ENCODE assay signal across 8 cellular contexts in the genomic region with DNA sequence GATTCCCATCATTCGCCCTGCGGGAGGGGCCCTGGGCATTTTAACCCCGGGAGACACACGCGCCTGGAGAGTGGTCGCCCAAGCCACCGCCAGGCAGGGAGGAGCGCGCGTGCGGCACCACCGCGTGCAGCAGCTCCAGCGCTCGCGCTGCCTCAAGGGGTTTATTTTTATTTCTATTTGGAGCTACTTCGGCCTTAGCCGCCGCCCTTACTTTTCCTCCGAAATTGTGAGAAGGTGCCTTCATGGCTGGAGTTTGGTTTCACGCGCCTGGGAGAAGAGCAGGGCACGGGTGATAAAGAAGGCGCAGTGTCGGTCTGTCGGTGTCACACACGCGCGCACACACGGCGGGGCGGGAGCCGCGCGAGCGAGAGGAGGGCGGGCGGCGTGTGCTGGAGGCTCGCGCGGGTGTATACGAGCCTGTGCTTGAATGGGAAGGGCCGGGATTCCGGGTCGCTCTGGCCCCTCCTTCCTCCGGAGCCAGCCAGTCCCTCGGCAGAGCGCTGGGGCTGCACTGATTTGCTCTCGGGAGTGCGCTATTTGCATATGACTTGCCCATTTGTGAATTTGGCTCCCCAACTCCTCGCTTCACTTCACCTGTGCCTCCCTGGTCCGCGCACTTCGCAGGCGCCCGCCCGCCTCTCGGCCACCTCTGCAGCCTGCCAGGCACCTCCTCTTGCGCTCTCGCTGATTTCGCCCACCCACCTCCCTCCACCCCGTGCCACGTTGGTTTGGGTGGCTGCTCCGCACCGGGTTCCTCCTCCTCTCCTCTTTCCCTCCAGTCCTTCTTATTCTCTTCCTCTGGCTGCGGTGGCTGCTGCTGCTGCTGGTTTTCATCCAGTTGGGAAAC.
A peak's percentile ranks its signal among the peaks of the same experiment; 100 is the strongest.
DNase-seq lines count a peak whose midpoint lies in the region; ATAC-seq and TF ChIP-seq lines count a peak whose summit lies in the region.

No MANE protein-coding gene starts in this region.

- CTCF ChIA-PET in activated CD8-positive, alpha-beta T cell treated with anti-CD3 and anti-CD28 coated beads, Interleukin-2, amount 10 ng/mL, durations not matched to agents 7 days and 5 days (lab: Charles Lee): no interaction called here

- ATAC-seq in activated CD8-positive, alpha-beta T cell treated with anti-CD3 and anti-CD28 coated beads, Interleukin-2, amount 10 ng/mL, durations not matched to agents 7 days and 5 days: peak; percentile 85
- no peak for ATAC-seq in HG03095 (IDR thresholded peaks at IDR 0.05; ENCODE audit: unreplicated experiment)

- DNase-seq in GM13976 (ENCODE audit: low spot score): peak; percentile 32
- DNase-seq in NCI-H1105 treated with DMSO at 0.1 percent for 48 hours (lab: John Stamatoyannopoulos, UW): peak; percentile 96
- DNase-seq in activated CD8-positive, alpha-beta T cell treated with anti-CD3 and anti-CD28 coated beads, Interleukin-2, amount 10 ng/mL, durations not matched to agents 7 days and 5 days: peak; percentile 23
- peak; percentile 29 to 93 (median 78) for DNase-seq in head of caudate nucleus
- peak; percentile 72 for DNase-seq in occipital lobe (lab: John Stamatoyannopoulos, UW)
- no peak for DNase-seq in activated CD8-positive, alpha-beta memory T cell treated with anti-CD3 and anti-CD28 coated beads for 24 hours
- no peak for DNase-seq in MV-4-11 (lab: John Stamatoyannopoulos, UW)

- no peaks in the 10 kb centered on the region for H3K9me3 Mint-ChIP-seq in activated CD8-positive, alpha-beta T cell treated with anti-CD3 and anti-CD28 coated beads, Interleukin-2, amount 10 ng/mL, durations not matched to agents 7 days and 5 days (ENCODE audit: insufficient read depth)

- H3K27ac Mint-ChIP-seq in activated CD8-positive, alpha-beta T cell treated with anti-CD3 and anti-CD28 coated beads, Interleukin-2, amount 10 ng/mL, durations not matched to agents 7 days and 5 days: no peak overlapping the region

- H3K27me3 Mint-ChIP-seq in activated CD8-positive, alpha-beta T cell treated with anti-CD3 and anti-CD28 coated beads, Interleukin-2, amount 10 ng/mL, durations not matched to agents 7 days and 5 days (ENCODE audit: low read depth): peaks cover 40% of the 10 kb centered on the region

- TF ChIP-seq CTCF in GM13976 (IDR thresholded peaks at IDR 0.05; ENCODE audit: borderline replicate concordance, control extremely low read depth, extremely low read depth, insufficient read depth, missing control alignments): no peak

- in situ Hi-C loops in GM13976 (cut with MboI; ENCODE audit: low sequenced_read_pairs, unreplicated experiment): no loop called here

- intact Hi-C loops in head of caudate nucleus (cut with DNase I): no loop called here

- no peak overlapping the region for H3K4me3 Mint-ChIP-seq in activated CD8-positive, alpha-beta T cell treated with anti-CD3 and anti-CD28 coated beads, Interleukin-2, amount 10 ng/mL, durations not matched to agents 7 days and 5 days

- POLR2A ChIA-PET in activated CD8-positive, alpha-beta T cell treated with anti-CD3 and anti-CD28 coated beads, Interleukin-2, amount 10 ng/mL, durations not matched to agents 7 days and 5 days (lab: Charles Lee): no interaction called here

- no peaks in the 10 kb centered on the region for H3K36me3 Mint-ChIP-seq in activated CD8-positive, alpha-beta T cell treated with anti-CD3 and anti-CD28 coated beads, Interleukin-2, amount 10 ng/mL, durations not matched to agents 7 days and 5 days (ENCODE audit: low read depth)

- H3K4me1 Mint-ChIP-seq in activated CD8-positive, alpha-beta T cell treated with anti-CD3 and anti-CD28 coated beads, Interleukin-2, amount 10 ng/mL, durations not matched to agents 7 days and 5 days (ENCODE audit: low read depth): peaks cover 4% of the 10 kb centered on the region

Comparison
In these comparisons a context has a peak if more than half of its experiments do, and no peak if none do; other contexts are left out.
1. DNase-seq: peak in GM13976 (single experiment), NCI-H1105 treated with DMSO at 0.1 percent for 48 hours (single experiment), activated CD8-positive, alpha-beta T cell treated with anti-CD3 and anti-CD28 coated beads, Interleukin-2, amount 10 ng/mL, durations not matched to agents 7 days and 5 days (single experiment), head of caudate nucleus (42 of 42) and occipital lobe (single experiment); none in activated CD8-positive, alpha-beta memory T cell treated with anti-CD3 and anti-CD28 coated beads for 24 hours (single experiment) and MV-4-11 (single experiment).